Comparison of ENCODE assay signal across 21 cellular contexts in genomic region chrX:46922601-46923000, GRCh38.
"Had no signal": no experiment of that assay in that cellular context is flagged by ENCODE, and none has a peak within 500 bp of the region (broad histone marks: within the 10 kb centered on the region; RNA-seq: fewer than 3 reads in every experiment).

No MANE protein-coding gene starts in this region.

- FAIRE-seq: RCC 7860 had no signal

- H3K27ac ChIP-seq: brain microvascular endothelial cell had no signal

- H3K4me3 ChIP-seq: MG63 had no signal

- ATAC-seq: activated CD8-positive, alpha-beta T cell treated with anti-CD3 and anti-CD28 coated beads, Interleukin-2, amount 10 ng/mL, durations not matched to agents 7 days and 5 days; activated naive CD4-positive, alpha-beta T cell treated with anti-CD3 and anti-CD28 coated beads, Interleukin-2, amount 50 U/mL, for 72 hours; activated naive CD8-positive, alpha-beta T cell treated with anti-CD3 and anti-CD28 coated beads, Interleukin-2, amount 50 U/mL, for 24 hours; PC-3 had no signal

- H3K4me1 Mint-ChIP-seq: activated naive CD8-positive, alpha-beta T cell treated with anti-CD3 and anti-CD28 coated beads, Interleukin-2, amount 50 U/mL, for 24 hours had no signal

- H3K27ac Mint-ChIP-seq: activated CD8-positive, alpha-beta T cell treated with anti-CD3 and anti-CD28 coated beads, Interleukin-2, amount 10 ng/mL, durations not matched to agents 7 days and 5 days; activated naive CD4-positive, alpha-beta T cell treated with anti-CD3 and anti-CD28 coated beads, Interleukin-2, amount 50 U/mL, for 72 hours; activated naive CD8-positive, alpha-beta T cell treated with anti-CD3 and anti-CD28 coated beads, Interleukin-2, amount 50 U/mL, for 24 hours; activated T-cell treated with anti-CD3 and anti-CD28 coated beads, Interleukin-2, amount 50 U/mL, for 24 hours; T-helper 1 cell treated with Interleukin-12 subunit alpha and Interleukin-12 subunit beta and Interleukin-4 antibody, amounts not matched to agents 30 μg/mL and 1 μg/mL, for 36 hours had no signal

- H3K36me3 Mint-ChIP-seq: activated naive CD4-positive, alpha-beta T cell treated with anti-CD3 and anti-CD28 coated beads, Interleukin-2, amount 50 U/mL, for 72 hours had no signal

- DNase-seq: activated CD4-positive, alpha-beta T cell treated with anti-CD3 and anti-CD28 coated beads for 48 hours; activated CD4-positive, alpha-beta T cell treated with anti-CD3 and anti-CD28 coated beads, Interleukin-2, amount 50 U/mL, for 4 hours; activated CD4-positive, CD25-positive, alpha-beta regulatory T cell treated with anti-CD3 and anti-CD28 coated beads, Interleukin-2, amount 50 U/mL, for 72 hours; activated CD8-positive, alpha-beta T cell treated with anti-CD3 and anti-CD28 coated beads, Interleukin-2, amount 10 ng/mL, durations not matched to agents 7 days and 5 days; activated effector memory CD4-positive, alpha-beta T cell treated with anti-CD3 and anti-CD28 coated beads, Interleukin-2, amount 50 U/mL, for 16 hours; activated naive CD4-positive, alpha-beta T cell treated with Interleukin-2 at 50 U/mL for 16 hours; activated naive CD8-positive, alpha-beta T cell treated with anti-CD3 and anti-CD28 coated beads, Interleukin-2, amount 50 U/mL, for 24 hours; activated T-cell treated with anti-CD3 and anti-CD28 coated beads, Interleukin-2, amount 50 U/mL, for 24 hours; amygdala; brain microvascular endothelial cell; caudate nucleus; MG63; NCI-H1105; NCI-H1436; NCI-H187; NCI-H2081; NCI-H510A treated with DMSO at 0.1 percent for 48 hours; PC-3 had no signal

- H3K9me3 ChIP-seq: MG63 had no signal

- H3K36me3 ChIP-seq: brain microvascular endothelial cell, MG63 had no signal

- H3K27me3 ChIP-seq: brain microvascular endothelial cell, MG63 had no signal

- H3K4me3 Mint-ChIP-seq: activated CD8-positive, alpha-beta T cell treated with anti-CD3 and anti-CD28 coated beads, Interleukin-2, amount 10 ng/mL, durations not matched to agents 7 days and 5 days; activated naive CD8-positive, alpha-beta T cell treated with anti-CD3 and anti-CD28 coated beads, Interleukin-2, amount 50 U/mL, for 24 hours; activated T-cell treated with anti-CD3 and anti-CD28 coated beads, Interleukin-2, amount 50 U/mL, for 24 hours; T-helper 1 cell treated with Interleukin-12 subunit alpha and Interleukin-12 subunit beta and Interleukin-4 antibody, amounts not matched to agents 30 μg/mL and 1 μg/mL, for 36 hours had no signal
